In the genomic region with DNA sequence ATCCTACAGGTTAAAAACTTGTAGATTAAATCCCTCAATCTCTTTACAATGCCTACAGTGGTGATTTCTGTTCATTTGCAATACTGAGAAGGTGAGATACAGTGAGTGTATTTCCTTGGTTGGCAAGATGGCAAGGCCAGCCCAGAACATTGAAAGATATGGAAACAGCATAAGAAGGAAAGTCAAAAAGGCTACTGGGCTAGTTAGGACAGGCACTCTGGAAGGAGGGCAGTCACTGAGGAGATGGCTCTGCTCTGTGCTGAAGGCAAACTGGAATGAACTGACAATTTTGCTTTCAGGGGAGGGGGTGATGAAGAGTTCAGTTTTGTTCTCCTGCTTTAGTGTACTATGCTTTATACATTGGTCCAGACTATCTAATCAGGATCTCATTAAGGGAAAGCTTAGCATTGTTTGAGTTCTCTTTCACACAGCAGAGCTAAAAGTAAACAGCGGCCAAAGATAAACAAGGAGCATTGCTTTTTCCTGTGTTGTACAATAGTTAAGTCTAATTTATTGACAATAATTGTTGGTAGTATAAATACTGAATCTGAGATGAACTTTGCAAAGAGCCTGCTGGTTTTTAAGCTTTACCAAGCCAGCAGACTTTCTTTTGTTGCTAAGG, we compare ENCODE assay signal across 17 cellular contexts.
A peak's percentile ranks its signal among the peaks of the same experiment; 100 is the strongest.
DNase-seq lines count a peak whose midpoint lies in the region; ATAC-seq and TF ChIP-seq lines count a peak whose summit lies in the region.
"Had no signal": no experiment of that assay in that cellular context is flagged by ENCODE, and none has a peak within 500 bp of the region (broad histone marks: within the 10 kb centered on the region; RNA-seq: fewer than 3 reads in every experiment).

No MANE protein-coding gene starts in this region.

- WGBS in HUES64 = 91% methylated on average over 1 of the region's 1 CpG
- 15% methylated on average over 1 of the region's 1 CpG for WGBS in hepatocyte (ENCODE audit: low lambda C conversion rate, missing lambda C conversion rate)
- WGBS in stomach, 5 donors = 19 to 42% (median 29%) methylated on average over 1 of the region's 1 CpG

- no peaks in the 10 kb centered on the region for H4K20me1 ChIP-seq in hepatocyte (ENCODE audit: insufficient read depth, poor library complexity, severe bottlenecking)

- TF ChIP-seq EP300 in stomach (IDR thresholded peaks at IDR 0.05) = no peak

- CTCF ChIA-PET in Panc1 (lab: Charles Lee) = no interaction called here

- H3K36me3 ChIP-seq in HUES64 (ENCODE audit: insufficient read depth, low read length) (no peaks in the 10 kb centered on the region), Panc1 (ENCODE audit: control insufficient read depth, insufficient read depth, low read length) (no peaks in the 10 kb centered on the region), hepatocyte (replicated peaks; ENCODE audit: insufficient read depth, low read depth) (no peaks in the 10 kb centered on the region), stomach (no peaks in the 10 kb centered on the region)
- H3K36me3 ChIP-seq: left ventricle myocardium inferior, suprapubic skin had no signal

- H3K4me1 Mint-ChIP-seq in natural killer cell treated with Interleukin-12 subunit alpha and Interleukin-12 subunit beta and Interleukin-15 and Interleukin-18, amount 100 ng/mL, for 72 hours (ENCODE audit: low read depth in 2 of 2) = no peaks in the 10 kb centered on the region
- H3K4me1 Mint-ChIP-seq: activated CD4-positive, alpha-beta T cell treated with anti-CD3 and anti-CD28 coated beads for 36 hours; naive B cell had no signal

- no peaks in the 10 kb centered on the region for H3K9me3 Mint-ChIP-seq in natural killer cell treated with Interleukin-12 subunit alpha and Interleukin-12 subunit beta and Interleukin-15 and Interleukin-18, amount 100 ng/mL, for 72 hours
- H3K9me3 Mint-ChIP-seq: T-helper 2 cell treated with Interferon-gamma antibody and Interleukin-4, amounts not matched to agents 5 μg/mL and 100 μg/mL, for 36 hours had no signal

- POLR2A ChIA-PET in Panc1 (lab: Charles Lee) = no interaction called here

- H3K4me3 ChIP-seq in HUES64 (ENCODE audit: low read length) (no peak overlapping the region), Panc1 (ENCODE audit: low read depth in 2 of 2, low read length in 2 of 2) (no peak overlapping the region), hepatocyte (no peak overlapping the region), stomach (no peak overlapping the region)
- H3K4me3 ChIP-seq: left ventricle myocardium inferior, suprapubic skin had no signal

- ATAC-seq in Panc1 = peak; percentile 72
- no peak for ATAC-seq in natural killer cell treated with Interleukin-12 subunit alpha and Interleukin-12 subunit beta and Interleukin-15 and Interleukin-18, amount 100 ng/mL, for 72 hours
- ATAC-seq: activated CD4-positive, alpha-beta T cell treated with anti-CD3 and anti-CD28 coated beads for 36 hours had no signal

- H3K9me3 ChIP-seq in HUES64 (ENCODE audit: insufficient read depth, low read depth, low read length) = no peaks in the 10 kb centered on the region
- H3K9me3 ChIP-seq in Panc1 (ENCODE audit: control insufficient read depth, insufficient read depth, low read depth, low read length) = no peaks in the 10 kb centered on the region
- H3K9me3 ChIP-seq in hepatocyte (ENCODE audit: low read depth) = no peaks in the 10 kb centered on the region
- H3K9me3 ChIP-seq in stomach = no peaks in the 10 kb centered on the region
- H3K9me3 ChIP-seq: left ventricle myocardium inferior, suprapubic skin had no signal

- H3K4me2 ChIP-seq in hepatocyte = peak overlapping the region; percentile 26

- TF ChIP-seq CTCF in Panc1 (IDR thresholded peaks at IDR 0.05) (no peak), hepatocyte (IDR thresholded peaks at IDR 0.05; ENCODE audit: poor library complexity) (no peak), stomach (IDR thresholded peaks at IDR 0.05) (no peak)

- H3K4me3 Mint-ChIP-seq in natural killer cell treated with Interleukin-12 subunit alpha and Interleukin-12 subunit beta and Interleukin-15 and Interleukin-18, amount 100 ng/mL, for 72 hours = no peak overlapping the region
- H3K4me3 Mint-ChIP-seq: activated CD4-positive, alpha-beta T cell treated with anti-CD3 and anti-CD28 coated beads for 36 hours; naive B cell; T-helper 2 cell treated with Interferon-gamma antibody and Interleukin-4, amounts not matched to agents 5 μg/mL and 100 μg/mL, for 36 hours had no signal

- no peaks in the 10 kb centered on the region for H3K27me3 ChIP-seq in HUES64 (ENCODE audit: insufficient read depth, low read length)
- H3K27me3 ChIP-seq in Panc1 (ENCODE audit: control insufficient read depth, insufficient read depth, low read length) = no peaks in the 10 kb centered on the region
- no peaks in the 10 kb centered on the region for H3K27me3 ChIP-seq in hepatocyte
- no peaks in the 10 kb centered on the region for H3K27me3 ChIP-seq in stomach
- H3K27me3 ChIP-seq: suprapubic skin had no signal

- no peaks in the 10 kb centered on the region for H3K79me2 ChIP-seq in hepatocyte

- intact Hi-C loops in Panc1 (cut with micrococcal nuclease; ENCODE audit: unreplicated experiment) (no loop called here), stomach (cut with DNase I; ENCODE audit: low total_unique reads) (no loop called here)

- H3K4me1 ChIP-seq in HUES64 (ENCODE audit: insufficient read depth, low read length) (peaks cover 11% of the 10 kb centered on the region; the same call in 1 of the 2 replicates), Panc1 (ENCODE audit: control insufficient read depth, insufficient read depth, low read length) (peaks cover 8% of the 10 kb centered on the region; the same call in 1 of the 2 replicates), hepatocyte (ENCODE audit: insufficient read depth) (peaks cover 50% of the 10 kb centered on the region), stomach (peaks cover 40 to 64% (median 56%) of the 10 kb centered on the region in 4 donors)
- H3K4me1 ChIP-seq: left ventricle myocardium inferior had no signal

- in situ Hi-C loops in Panc1 (cut with HindIII; ENCODE audit: low pct_unique_long_range_greater_than_20kb, low sequenced_read_pairs) = no loop called here

- DNase-seq in Panc1 (ENCODE audit: low read depth, low spot score) (no peak), hepatocyte (ENCODE audit: low spot score) (no peak), stomach (no peak), A172 (ENCODE audit: low spot score) (no peak)
- no peak for DNase-seq in stimulated activated CD4-positive, alpha-beta T cell treated with anti-CD3 and anti-CD28 coated beads, Interleukin-12 subunit alpha, Interleukin-12 subunit beta, amount 100 ng/mL, for 4 hours
- no peak for DNase-seq in natural killer cell treated with Interleukin-12 subunit alpha and Interleukin-12 subunit beta and Interleukin-15 and Interleukin-18, amount 100 ng/mL, for 72 hours (ENCODE audit: low spot score)
- DNase-seq: activated CD4-positive, alpha-beta T cell treated with anti-CD3 and anti-CD28 coated beads for 36 hours; activated CD8-positive, alpha-beta memory T cell treated with anti-CD3 and anti-CD28 coated beads, Interleukin-2, amount 50 U/mL, for 48 hours; activated naive CD4-positive, alpha-beta T cell treated with Interleukin-2 at 50 U/mL for 16 hours; left ventricle myocardium inferior; naive B cell; NCI-H2171 treated with DMSO at 0.1 percent for 48 hours; retina; SIG-M5 had no signal

- no peak for TF ChIP-seq POLR2A in stomach (IDR thresholded peaks at IDR 0.05)

- 0 out of 2 replicates have a peak overlapping the region, but pooled peaks have one; percentile 18 for H3K27ac ChIP-seq in HUES64 (ENCODE audit: low read depth, low read length)
- peak overlapping the region; percentile 48; the same call in 1 of the 2 replicates for H3K27ac ChIP-seq in Panc1 (ENCODE audit: low read length)
- H3K27ac ChIP-seq in hepatocyte = peak overlapping the region; percentile 65
- H3K27ac ChIP-seq in stomach = peak overlapping the region; percentile 55 to 85 (median 72)
- H3K27ac ChIP-seq: left ventricle myocardium inferior, suprapubic skin had no signal

- H3K9me2 ChIP-seq in hepatocyte (replicated peaks; ENCODE audit: insufficient read depth) = no peaks in the 10 kb centered on the region

- no peak overlapping the region for H3K9ac ChIP-seq in HUES64 (ENCODE audit: low read depth, low read length)

- H3K36me3 Mint-ChIP-seq in natural killer cell treated with Interleukin-12 subunit alpha and Interleukin-12 subunit beta and Interleukin-15 and Interleukin-18, amount 100 ng/mL, for 72 hours = no peaks in the 10 kb centered on the region
- H3K36me3 Mint-ChIP-seq: naive B cell had no signal

- H2AFZ ChIP-seq in hepatocyte = no peak overlapping the region

- BruUV-seq in Panc1 (replicated peaks; lab: Mats Ljungman, UMichigan) = no TSS peak

- no peak overlapping the region for H3K27ac Mint-ChIP-seq in natural killer cell treated with Interleukin-12 subunit alpha and Interleukin-12 subunit beta and Interleukin-15 and Interleukin-18, amount 100 ng/mL, for 72 hours
- H3K27ac Mint-ChIP-seq: activated CD4-positive, alpha-beta T cell treated with anti-CD3 and anti-CD28 coated beads for 36 hours; T-helper 2 cell treated with Interferon-gamma antibody and Interleukin-4, amounts not matched to agents 5 μg/mL and 100 μg/mL, for 36 hours had no signal

- H3K27me3 Mint-ChIP-seq in natural killer cell treated with Interleukin-12 subunit alpha and Interleukin-12 subunit beta and Interleukin-15 and Interleukin-18, amount 100 ng/mL, for 72 hours = peaks cover 9 to 21% of the 10 kb centered on the region in 2 donors

Comparison
In these comparisons a context has a peak if more than half of its experiments do, and no peak if none do; other contexts are left out.
1. H3K27ac ChIP-seq: peak in every context shown above with its lines; median percentile 72 in stomach; 65 in hepatocyte; 48 in Panc1; 18 in HUES64.